In the genomic region with DNA sequence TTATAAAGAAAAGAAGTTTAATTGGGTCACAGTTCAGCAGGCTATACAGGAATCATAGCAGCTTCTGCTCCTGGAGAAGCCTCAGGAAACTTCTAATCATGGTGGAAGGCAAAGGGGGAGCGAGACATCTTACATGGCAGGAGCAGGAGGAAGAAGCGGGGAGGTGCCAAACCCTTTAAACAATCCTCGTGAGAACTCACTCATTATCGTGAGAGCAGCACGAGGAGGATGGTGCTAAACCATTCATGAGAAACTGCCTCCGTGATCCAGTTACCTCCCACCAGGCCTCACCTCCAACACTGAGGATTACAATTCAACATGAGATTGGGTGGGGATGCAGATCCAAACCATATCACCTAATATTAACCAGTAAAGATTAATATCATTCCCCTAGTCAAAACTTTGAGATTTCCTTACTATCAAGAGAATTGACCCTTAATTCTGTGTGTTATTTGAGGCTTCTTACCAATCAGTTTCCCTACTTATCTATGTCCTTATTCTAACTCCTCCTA, we compare ENCODE assay signal across 19 cellular contexts. TPM values are rescaled to one million over a fixed set of nuclear protein-coding genes. Genes with fewer than 3 reads are reported as not detected.
DNase-seq lines count a peak whose midpoint lies in the region; ATAC-seq, FAIRE-seq and TF ChIP-seq lines count a peak whose summit lies in the region.
"Had no signal": no experiment of that assay in that cellular context is flagged by ENCODE, and none has a peak within 500 bp of the region (broad histone marks: within the 10 kb centered on the region; RNA-seq: fewer than 3 reads in every experiment).

No MANE protein-coding gene starts in this region.

- H3K4me3 Mint-ChIP-seq in GM23338 (no peak overlapping the region), neural progenitor cell (peak overlapping the region; percentile 82)
- no peak overlapping the region for H3K4me3 Mint-ChIP-seq in stimulated activated effector memory CD8-positive, alpha-beta T cell treated with anti-CD3 and anti-CD28 coated beads, Interleukin-12 subunit alpha, Interleukin-12 subunit beta, amount 100 ng/mL, for 72 hours
- H3K4me3 Mint-ChIP-seq in activated CD4-positive, alpha-beta memory T cell treated with anti-CD3 and anti-CD28 coated beads, Interleukin-2, amount 10 ng/mL, durations not matched to agents 7 days and 5 days: no peak overlapping the region

- FAIRE-seq in GM12878 (lab: Jason Lieb, UNC): no peak
- FAIRE-seq: H54 had no signal

- DNase-seq in GM23338 (ENCODE audit: low spot score): no peak
- no peak for DNase-seq in GM12878 (ENCODE audit: low read depth, low spot score)
- peak; percentile 20 for DNase-seq in neural progenitor cell (ENCODE audit: low spot score)
- no peak for DNase-seq in SW480 (ENCODE audit: low spot score)
- DNase-seq in stimulated activated effector memory CD8-positive, alpha-beta T cell treated with anti-CD3 and anti-CD28 coated beads, Interleukin-12 subunit alpha, Interleukin-12 subunit beta, amount 100 ng/mL, for 72 hours (ENCODE audit: low spot score in 2 of 2): no peak
- no peak for DNase-seq in activated CD4-positive, alpha-beta memory T cell treated with anti-CD3 and anti-CD28 coated beads, Interleukin-2, amount 10 ng/mL, durations not matched to agents 7 days and 5 days
- DNase-seq: ACHN, Calu3, DMS 273 treated with DMSO at 0.1 percent for 48 hours, DMS79, EL, GDM1, KBM-7 had no signal

- TF ChIP-seq POLR2A in GM12878 (IDR thresholded peaks at IDR 0.05; ENCODE audit: low read depth, low read length): no peak

- no TSS peak for BruUV-seq in GM12878 (replicated peaks; lab: Mats Ljungman, UMichigan)

- intact Hi-C loops in GM12878 (cut with micrococcal nuclease; ENCODE audit: unreplicated experiment): no loop called here

- H4K20me1 ChIP-seq in BLaER1 (peaks cover 19% of the 10 kb centered on the region), GM23338 (replicated peaks; ENCODE audit: insufficient read depth) (peaks cover 19% of the 10 kb centered on the region), GM12878 (ENCODE audit: control insufficient read depth, insufficient read depth) (no peaks in the 10 kb centered on the region), neural progenitor cell (ENCODE audit: low read depth) (peaks cover 26% of the 10 kb centered on the region)

- H3K9me3 ChIP-seq in BLaER1 (no peaks in the 10 kb centered on the region), GM12878 (replicated peaks; ENCODE audit: control insufficient read depth, insufficient read depth, low read length) (no peaks in the 10 kb centered on the region), neural progenitor cell (ENCODE audit: low read depth) (no peaks in the 10 kb centered on the region)

- H3K4me1 Mint-ChIP-seq in GM23338: peaks cover 27% of the 10 kb centered on the region
- peaks cover 37% of the 10 kb centered on the region for H3K4me1 Mint-ChIP-seq in neural progenitor cell
- peaks cover 6% of the 10 kb centered on the region for H3K4me1 Mint-ChIP-seq in stimulated activated effector memory CD8-positive, alpha-beta T cell treated with anti-CD3 and anti-CD28 coated beads, Interleukin-12 subunit alpha, Interleukin-12 subunit beta, amount 100 ng/mL, for 72 hours
- H3K4me1 Mint-ChIP-seq in activated CD4-positive, alpha-beta memory T cell treated with anti-CD3 and anti-CD28 coated beads, Interleukin-2, amount 10 ng/mL, durations not matched to agents 7 days and 5 days: peaks cover 8% of the 10 kb centered on the region

- WGBS in GM12878 (ENCODE audit: insufficient coverage, insufficient replicate concordance, low lambda C conversion rate, missing lambda C conversion rate): 76% methylated on average over 6 of the region's 6 CpGs

- H3K27ac Mint-ChIP-seq in GM23338 (no peak overlapping the region), neural progenitor cell (no peak overlapping the region)
- H3K27ac Mint-ChIP-seq in stimulated activated effector memory CD8-positive, alpha-beta T cell treated with anti-CD3 and anti-CD28 coated beads, Interleukin-12 subunit alpha, Interleukin-12 subunit beta, amount 100 ng/mL, for 72 hours: no peak overlapping the region
- no peak overlapping the region for H3K27ac Mint-ChIP-seq in activated CD4-positive, alpha-beta memory T cell treated with anti-CD3 and anti-CD28 coated beads, Interleukin-2, amount 10 ng/mL, durations not matched to agents 7 days and 5 days
- H3K27ac Mint-ChIP-seq: CD14-positive monocyte had no signal

- ATAC-seq in GM23338: no peak
- ATAC-seq in GM12878: no peak
- ATAC-seq in GM18502 (IDR thresholded peaks at IDR 0.05; ENCODE audit: poor library complexity, unreplicated experiment): no peak
- no peak for ATAC-seq in stimulated activated effector memory CD8-positive, alpha-beta T cell treated with anti-CD3 and anti-CD28 coated beads, Interleukin-12 subunit alpha, Interleukin-12 subunit beta, amount 100 ng/mL, for 72 hours
- ATAC-seq: HCT116 had no signal

- H3K9me2 ChIP-seq in GM23338 (ENCODE audit: insufficient read depth): no peaks in the 10 kb centered on the region

- in situ Hi-C loops in GM12878 (cut with MboI): no loop called here

- H3K4me1 ChIP-seq in BLaER1: peaks cover 36% of the 10 kb centered on the region
- peaks cover 25% of the 10 kb centered on the region for H3K4me1 ChIP-seq in GM23338 (ENCODE audit: insufficient read depth)
- peaks cover 8% of the 10 kb centered on the region for H3K4me1 ChIP-seq in GM12878 (ENCODE audit: control insufficient read depth, insufficient read depth, low read length)
- peaks cover 27% of the 10 kb centered on the region for H3K4me1 ChIP-seq in neural progenitor cell

- H3K27me3 ChIP-seq in BLaER1 (peaks cover 34% of the 10 kb centered on the region), GM23338 (ENCODE audit: insufficient read depth) (peaks cover 28% of the 10 kb centered on the region), GM12878 (replicated peaks in 1 of 2; ENCODE audit: control insufficient read depth in 2 of 2, insufficient read depth in 2 of 2, low read length in 1 of 2) (0 out of 4 replicates have a peak, but pooled peaks cover 0 to 1% of the 10 kb centered on the region in 2 experiments), neural progenitor cell (peaks cover 18% of the 10 kb centered on the region)

- no peak overlapping the region for H3K27ac ChIP-seq in BLaER1
- no peak overlapping the region for H3K27ac ChIP-seq in GM23338 (ENCODE audit: low read depth)
- no peak overlapping the region for H3K27ac ChIP-seq in GM12878 (ENCODE audit: control insufficient read depth, insufficient read depth)
- no peak overlapping the region for H3K27ac ChIP-seq in neural progenitor cell
- H3K27ac ChIP-seq: HL-60 had no signal

- TF ChIP-seq EP300 in GM12878 (IDR thresholded peaks at IDR 0.05; ENCODE audit: borderline replicate concordance in 1 of 2, control insufficient read depth in 1 of 2, low read depth in 2 of 2, low read length in 2 of 2): no peak

- peak overlapping the region; percentile 13 for H3K4me2 ChIP-seq in BLaER1
- no peak overlapping the region for H3K4me2 ChIP-seq in GM23338
- no peak overlapping the region for H3K4me2 ChIP-seq in GM12878 (ENCODE audit: control insufficient read depth, insufficient read depth)
- H3K4me2 ChIP-seq in neural progenitor cell: no peak overlapping the region

- H3K9me3 Mint-ChIP-seq in GM23338 (no peaks in the 10 kb centered on the region; the same call in 2 of the 3 replicates), neural progenitor cell (no peaks in the 10 kb centered on the region)
- no peaks in the 10 kb centered on the region for H3K9me3 Mint-ChIP-seq in stimulated activated effector memory CD8-positive, alpha-beta T cell treated with anti-CD3 and anti-CD28 coated beads, Interleukin-12 subunit alpha, Interleukin-12 subunit beta, amount 100 ng/mL, for 72 hours
- H3K9me3 Mint-ChIP-seq in activated CD4-positive, alpha-beta memory T cell treated with anti-CD3 and anti-CD28 coated beads, Interleukin-2, amount 10 ng/mL, durations not matched to agents 7 days and 5 days: no peaks in the 10 kb centered on the region

- no peak overlapping the region for H3K9ac ChIP-seq in BLaER1
- no peak overlapping the region for H3K9ac ChIP-seq in GM12878 (ENCODE audit: control insufficient read depth, insufficient read depth, low read length)
- H3K9ac ChIP-seq in neural progenitor cell: no peak overlapping the region

- H3K36me3 Mint-ChIP-seq in GM23338 (ENCODE audit: low read depth) (peaks cover 2% of the 10 kb centered on the region; the same call in 1 of the 3 replicates), neural progenitor cell (peaks cover 1% of the 10 kb centered on the region)
- H3K36me3 Mint-ChIP-seq in stimulated activated effector memory CD8-positive, alpha-beta T cell treated with anti-CD3 and anti-CD28 coated beads, Interleukin-12 subunit alpha, Interleukin-12 subunit beta, amount 100 ng/mL, for 72 hours: no peaks in the 10 kb centered on the region
- H3K36me3 Mint-ChIP-seq in activated CD4-positive, alpha-beta memory T cell treated with anti-CD3 and anti-CD28 coated beads, Interleukin-2, amount 10 ng/mL, durations not matched to agents 7 days and 5 days (ENCODE audit: low read depth): no peaks in the 10 kb centered on the region

- CTCF ChIA-PET in GM12878 (lab: Yijun Ruan, JAX): no interaction called here
- CTCF ChIA-PET in activated CD4-positive, alpha-beta memory T cell treated with anti-CD3 and anti-CD28 coated beads, Interleukin-2, amount 10 ng/mL, durations not matched to agents 7 days and 5 days (lab: Charles Lee): no interaction called here

- no peak for TF ChIP-seq RAD21 in GM12878 (IDR thresholded peaks at IDR 0.05; ENCODE audit: insufficient read depth, low read depth, low read length)

- peaks cover 3% of the 10 kb centered on the region; the same call in 1 of the 2 replicates for H3F3A ChIP-seq in GM23338 (replicated peaks; ENCODE audit: low read depth)
- H3F3A ChIP-seq in neural progenitor cell (ENCODE audit: low read depth): peaks cover 19% of the 10 kb centered on the region

- RAD21 ChIA-PET in GM12878 (lab: Charles Lee; ENCODE audit: unreplicated experiment): no interaction called here

- POLR2A ChIA-PET in GM12878 (lab: Charles Lee): no interaction called here
- POLR2A ChIA-PET in activated CD4-positive, alpha-beta memory T cell treated with anti-CD3 and anti-CD28 coated beads, Interleukin-2, amount 10 ng/mL, durations not matched to agents 7 days and 5 days (lab: Charles Lee): no interaction called here

- SMC1A ChIA-PET in GM12878 (lab: Charles Lee; ENCODE audit: uncharacterized antibody, unreplicated experiment): interaction anchor here (0.7 kb wide), 1 partner anchor 17 kb away, joined by 3 read pairs; no protein-coding TSS in a partner anchor

- TF ChIP-seq CTCF in GM23338 (conservative IDR thresholded peaks at IDR 0.05; ENCODE audit: low read depth in 2 of 2) (no peak), GM12878 (IDR thresholded peaks at IDR 0.05 in 2 of 3, conservative IDR thresholded peaks at IDR 0.05 in 1 of 3; ENCODE audit: control insufficient read depth in 2 of 3, extremely low read depth in 1 of 3, insufficient read depth in 1 of 3, low read depth in 3 of 3, low read length in 3 of 3) (no peak), neural progenitor cell (IDR thresholded peaks at IDR 0.05) (no peak)

- H3K36me3 ChIP-seq in BLaER1: 0 out of 2 replicates have a peak, but pooled peaks cover under 1% of the 10 kb centered on the region
- H3K36me3 ChIP-seq in GM23338 (ENCODE audit: insufficient read depth): no peaks in the 10 kb centered on the region
- no peaks in the 10 kb centered on the region for H3K36me3 ChIP-seq in GM12878 (ENCODE audit: control insufficient read depth in 2 of 2, insufficient read depth in 2 of 2, low read length in 1 of 2)
- no peaks in the 10 kb centered on the region for H3K36me3 ChIP-seq in neural progenitor cell

- H3K4me3 ChIP-seq in BLaER1 (no peak overlapping the region), GM23338 (peak overlapping the region; percentile 98; the same call in 1 of the 2 replicates), GM12878 (no peak overlapping the region), neural progenitor cell (no peak overlapping the region)

- H3K27me3 Mint-ChIP-seq in GM23338 (ENCODE audit: insufficient read depth, low read depth, poor library complexity): peaks cover 25% of the 10 kb centered on the region
- H3K27me3 Mint-ChIP-seq in neural progenitor cell (ENCODE audit: insufficient read depth, low read depth): no peaks in the 10 kb centered on the region
- H3K27me3 Mint-ChIP-seq in activated CD4-positive, alpha-beta memory T cell treated with anti-CD3 and anti-CD28 coated beads, Interleukin-2, amount 10 ng/mL, durations not matched to agents 7 days and 5 days: peaks cover 54% of the 10 kb centered on the region

- H3K79me2 ChIP-seq in GM23338 (replicated peaks; ENCODE audit: insufficient read depth) (peaks cover 26% of the 10 kb centered on the region), GM12878 (ENCODE audit: control insufficient read depth, insufficient read depth, low read length) (no peaks in the 10 kb centered on the region; the same call in 1 of the 2 replicates), neural progenitor cell (ENCODE audit: low read depth) (peaks cover 33% of the 10 kb centered on the region)

- H2AFZ ChIP-seq in GM23338 (no peak overlapping the region), GM12878 (ENCODE audit: control insufficient read depth, low read depth, low read length) (no peak overlapping the region), neural progenitor cell (replicated peaks) (no peak overlapping the region)

RNA-seq across cellular contexts. Expression of gene SMO, which starts 1.6 kb away (rescaled TPM):
- total RNA-seq in GM23338 (2014; rRNA removed; shearing (Covaris generic)): 57.7 and 61.5 TPM in 2 replicates
- polyA plus RNA-seq in GM23338 (2016; fragmentation: Nextera tagmentation; extraction: Ambion mirVana) (13.1 and 13.9 TPM in 2 replicates), GM12878 (2011; rRNA removed) (0.91 and 1.5 TPM in 2 replicates), GM12878 (2014; fragmentation: Illumina TruSeq; extraction: Trizol) (3.2 and 4.6 TPM in 2 replicates), GM12878 (2014; fragmentation: Nextera tagmentation; extraction: Ambion mirVana) (under 1 TPM; 0.40 to 0.62 TPM), GM12878 (2014; rRNA removed) (8.2 and 8.3 TPM in 2 replicates), GM12878 (2016; fragmentation: Nextera tagmentation; extraction: Ambion mirVana) (1 to 10 TPM; 1.1 to 1.9 TPM)
- 7.3 and 7.8 TPM in 2 replicates for total RNA-seq in GM12878 (2013; cell fraction: nucleolus; rRNA removed)
- total RNA-seq in GM12878 (2014; rRNA removed) (7.8 and 8.2 TPM in 2 replicates), GM12878 (2014; rRNA removed; fragmentation: Illumina TruSeq; extraction: Trizol) (3.0 and 3.3 TPM in 2 replicates), GM12878 (2021) (9.6 and 11.2 TPM in 2 replicates), neural progenitor cell (ENCODE audit: low replicate concordance) (46.0 and 114 TPM in 2 replicates)
- polyA plus RNA-seq in GM12878 (2011; ENCODE audit: low read depth): 5.7 TPM
- 2.2 and 2.4 TPM in 2 replicates for polyA plus RNA-seq in GM12878 (2011; cell fraction: cytosol; rRNA removed)
- polyA plus RNA-seq in GM12878 (2011; cell fraction: nucleus; rRNA removed): 5.9 and 8.6 TPM in 2 replicates
- 12.4 and 13.1 TPM in 2 replicates for polyA plus RNA-seq in GM12878 (2012)
- 3.5 and 7.3 TPM in 2 replicates for polyA minus RNA-seq in GM12878 (2011; rRNA and poly(A)+ RNA removed)
- 0.83 and 1.3 TPM in 2 replicates for polyA minus RNA-seq in GM12878 (2011; cell fraction: cytosol; rRNA and poly(A)+ RNA removed)
- polyA minus RNA-seq in GM12878 (2011; cell fraction: nucleus; rRNA and poly(A)+ RNA removed): 1.3 TPM in 2 replicates
- not detected for total RNA-seq in activated CD4-positive, alpha-beta memory T cell treated with anti-CD3 and anti-CD28 coated beads, Interleukin-2, amount 10 ng/mL, durations not matched to agents 7 days and 5 days
- polyA plus RNA-seq: CD14-positive monocyte had no signal

RNA-seq across cellular contexts. Expression of gene AHCYL2, which starts 38.0 kb away (rescaled TPM):
- total RNA-seq in GM23338 (2014; rRNA removed; shearing (Covaris generic)): 29.4 and 42.6 TPM in 2 replicates
- polyA plus RNA-seq in GM23338 (2016; fragmentation: Nextera tagmentation; extraction: Ambion mirVana) (7.8 and 9.2 TPM in 2 replicates), GM12878 (2011; rRNA removed) (29.1 and 31.4 TPM in 2 replicates), GM12878 (2014; fragmentation: Illumina TruSeq; extraction: Trizol) (7.7 and 9.8 TPM in 2 replicates), GM12878 (2014; fragmentation: Nextera tagmentation; extraction: Ambion mirVana) (1 to 10 TPM; 1.7 to 2.0 TPM), GM12878 (2014; rRNA removed) (5.0 and 6.1 TPM in 2 replicates), GM12878 (2016; fragmentation: Nextera tagmentation; extraction: Ambion mirVana) (1 to 10 TPM; 3.5 to 4.4 TPM)
- total RNA-seq in GM12878 (2013; cell fraction: nucleolus; rRNA removed): 19.4 and 28.2 TPM in 2 replicates
- total RNA-seq in GM12878 (2014; rRNA removed) (6.0 and 6.7 TPM in 2 replicates), GM12878 (2014; rRNA removed; fragmentation: Illumina TruSeq; extraction: Trizol) (4.7 and 5.5 TPM in 2 replicates), GM12878 (2021) (7.0 and 8.3 TPM in 2 replicates), neural progenitor cell (ENCODE audit: low replicate concordance) (36.1 and 39.3 TPM in 2 replicates)
- polyA plus RNA-seq in GM12878 (2011; ENCODE audit: low read depth): 2.7 TPM
- 13.4 and 16.4 TPM in 2 replicates for polyA plus RNA-seq in GM12878 (2011; cell fraction: cytosol; rRNA removed)
- 23.3 and 25.6 TPM in 2 replicates for polyA plus RNA-seq in GM12878 (2011; cell fraction: nucleus; rRNA removed)
- polyA plus RNA-seq in GM12878 (2012): 3.2 and 4.4 TPM in 2 replicates
- polyA minus RNA-seq in GM12878 (2011; rRNA and poly(A)+ RNA removed): 30.6 and 31.0 TPM in 2 replicates
- polyA minus RNA-seq in GM12878 (2011; cell fraction: cytosol; rRNA and poly(A)+ RNA removed): 8.3 and 9.8 TPM in 2 replicates
- 13.5 and 15.2 TPM in 2 replicates for polyA minus RNA-seq in GM12878 (2011; cell fraction: nucleus; rRNA and poly(A)+ RNA removed)
- 10 to 100 TPM; 18.5 to 21.0 TPM for total RNA-seq in activated CD4-positive, alpha-beta memory T cell treated with anti-CD3 and anti-CD28 coated beads, Interleukin-2, amount 10 ng/mL, durations not matched to agents 7 days and 5 days

RNA-seq across cellular contexts. Expression of gene TSPAN33, which starts 42.3 kb away (rescaled TPM):
- total RNA-seq in GM23338 (2014; rRNA removed; shearing (Covaris generic)): 46.8 and 51.5 TPM in 2 replicates
- polyA plus RNA-seq in GM23338 (2016; fragmentation: Nextera tagmentation; extraction: Ambion mirVana): 17.6 and 21.1 TPM in 2 replicates
- total RNA-seq in GM12878 (2013; cell fraction: nucleolus; rRNA removed): 84.1 and 97.9 TPM in 2 replicates
- 108 and 109 TPM in 2 replicates for total RNA-seq in GM12878 (2014; rRNA removed)
- 77.8 and 78.8 TPM in 2 replicates for total RNA-seq in GM12878 (2014; rRNA removed; fragmentation: Illumina TruSeq; extraction: Trizol)
- 113 and 122 TPM in 2 replicates for total RNA-seq in GM12878 (2021)
- polyA plus RNA-seq in GM12878 (2011; ENCODE audit: low read depth): 145 TPM
- polyA plus RNA-seq in GM12878 (2011; rRNA removed): 89.1 and 123 TPM in 2 replicates
- polyA plus RNA-seq in GM12878 (2011; cell fraction: cytosol; rRNA removed): 153 and 156 TPM in 2 replicates
- 104 and 146 TPM in 2 replicates for polyA plus RNA-seq in GM12878 (2011; cell fraction: nucleus; rRNA removed)
- 192 and 193 TPM in 2 replicates for polyA plus RNA-seq in GM12878 (2012)
- 78.5 and 94.8 TPM in 2 replicates for polyA plus RNA-seq in GM12878 (2014; fragmentation: Illumina TruSeq; extraction: Trizol)
- polyA plus RNA-seq in GM12878 (2014; fragmentation: Nextera tagmentation; extraction: Ambion mirVana): 10 to 100 TPM; 17.8 to 30.0 TPM
- 95.6 and 99.0 TPM in 2 replicates for polyA plus RNA-seq in GM12878 (2014; rRNA removed)
- 10 to 100 TPM; 12.0 to 15.8 TPM for polyA plus RNA-seq in GM12878 (2016; fragmentation: Nextera tagmentation; extraction: Ambion mirVana)
- 183 and 197 TPM in 2 replicates for polyA minus RNA-seq in GM12878 (2011; rRNA and poly(A)+ RNA removed)
- 46.8 and 47.3 TPM in 2 replicates for polyA minus RNA-seq in GM12878 (2011; cell fraction: cytosol; rRNA and poly(A)+ RNA removed)
- 43.9 and 58.9 TPM in 2 replicates for polyA minus RNA-seq in GM12878 (2011; cell fraction: nucleus; rRNA and poly(A)+ RNA removed)
- total RNA-seq in neural progenitor cell (ENCODE audit: low replicate concordance): 34.5 and 52.7 TPM in 2 replicates
- under 1 TPM; 0.48 to 0.86 TPM for total RNA-seq in activated CD4-positive, alpha-beta memory T cell treated with anti-CD3 and anti-CD28 coated beads, Interleukin-2, amount 10 ng/mL, durations not matched to agents 7 days and 5 days

Comparison
In these comparisons a context has a peak if more than half of its experiments do, and no peak if none do; other contexts are left out.
1. RNA of gene TSPAN33, which starts 42.3 kb away (total RNA-seq): 77.8 to 122 TPM in GM12878, 46.8 to 51.5 TPM in GM23338 and 34.5 to 52.7 TPM in neural progenitor cell; 0.48 to 0.86 TPM in activated CD4-positive, alpha-beta memory T cell treated with anti-CD3 and anti-CD28 coated beads, Interleukin-2, amount 10 ng/mL, durations not matched to agents 7 days and 5 days; every median in the first group is over 10 times any median in the second.